Comparison of ENCODE assay signal across 10 cellular contexts in the genomic region with DNA sequence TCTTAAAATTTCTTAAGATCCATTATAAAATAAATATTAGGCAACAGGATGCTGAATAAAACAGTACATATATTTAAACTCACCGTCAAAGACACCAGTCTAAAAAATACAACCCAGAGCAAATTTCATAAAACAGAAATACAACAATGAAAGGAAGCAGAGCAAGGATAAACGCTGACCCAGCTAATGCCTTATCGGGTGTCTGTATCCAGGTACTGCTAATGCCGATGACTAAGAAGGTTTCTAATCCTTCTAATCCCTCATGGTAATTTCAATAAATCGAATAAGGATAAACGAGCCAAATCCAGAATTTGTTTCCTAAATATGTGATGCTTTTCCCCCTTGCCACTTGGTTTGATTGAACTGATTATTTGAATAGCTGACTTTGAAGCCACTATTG. TPM values are rescaled to one million over a fixed set of nuclear protein-coding genes. Genes with fewer than 3 reads are reported as not detected.
DNase-seq lines count a peak whose midpoint lies in the region; ATAC-seq and TF ChIP-seq lines count a peak whose summit lies in the region.
"Had no signal": no experiment of that assay in that cellular context is flagged by ENCODE, and none has a peak within 500 bp of the region (broad histone marks: within the 10 kb centered on the region; RNA-seq: fewer than 3 reads in every experiment).

No MANE protein-coding gene starts in this region.

- ATAC-seq in stimulated activated effector memory CD8-positive, alpha-beta T cell treated with anti-CD3 and anti-CD28 coated beads, Interleukin-12 subunit alpha, Interleukin-12 subunit beta, amount 100 ng/mL, for 72 hours = no peak

- DNase-seq in NCI-H82 (lab: John Stamatoyannopoulos, UW) (peak; percentile 74), endodermal cell (no peak), retinal pigment epithelial cell (ENCODE audit: low read depth) (no peak), GM19240 (ENCODE audit: insufficient read length, low spot score) (no peak), NCI-H146 (lab: John Stamatoyannopoulos, UW) (no peak), NCI-H2227 (lab: John Stamatoyannopoulos, UW; ENCODE audit: unreplicated experiment) (no peak)
- DNase-seq in stimulated activated effector memory CD8-positive, alpha-beta T cell treated with anti-CD3 and anti-CD28 coated beads, Interleukin-12 subunit alpha, Interleukin-12 subunit beta, amount 100 ng/mL, for 72 hours (ENCODE audit: low spot score in 2 of 2) = no peak
- DNase-seq: central memory CD4-positive, alpha-beta T cell had no signal

- H4K20me1 ChIP-seq in DOHH2 (ENCODE audit: control insufficient read depth, insufficient read depth, low read depth, low read length) = peaks cover 15% of the 10 kb centered on the region

- peak overlapping the region; percentile 83 for H3K9ac ChIP-seq in endodermal cell (ENCODE audit: extremely low read depth, low read length, poor library complexity, severe bottlenecking)

- no peaks in the 10 kb centered on the region for H3K9me3 Mint-ChIP-seq in endodermal cell
- H3K9me3 Mint-ChIP-seq in stimulated activated effector memory CD8-positive, alpha-beta T cell treated with anti-CD3 and anti-CD28 coated beads, Interleukin-12 subunit alpha, Interleukin-12 subunit beta, amount 100 ng/mL, for 72 hours = no peaks in the 10 kb centered on the region
- H3K9me3 Mint-ChIP-seq: immature natural killer cell had no signal

- no peaks in the 10 kb centered on the region for H3K27me3 ChIP-seq in DOHH2 (ENCODE audit: control insufficient read depth, low read length)
- no peaks in the 10 kb centered on the region for H3K27me3 ChIP-seq in endodermal cell (ENCODE audit: control insufficient read depth, insufficient read depth, low read length, poor library complexity, severe bottlenecking)

- no peak overlapping the region for H3K27ac ChIP-seq in DOHH2 (ENCODE audit: low read depth, low read length)
- no peak overlapping the region for H3K27ac ChIP-seq in endodermal cell (ENCODE audit: low read depth, low read length)

- H3K9me3 ChIP-seq in DOHH2 (ENCODE audit: control insufficient read depth, insufficient read depth, low read length) = no peaks in the 10 kb centered on the region
- H3K9me3 ChIP-seq in endodermal cell (ENCODE audit: control insufficient read depth, low read length) = no peaks in the 10 kb centered on the region

- 51 to 62% methylated on average over 4 to 6 of the region's 6 CpGs for WGBS in endodermal cell (ENCODE audit: insufficient coverage in 1 of 2, insufficient read length in 1 of 2), 2 experiments

- H3K4me1 ChIP-seq in DOHH2 (ENCODE audit: control insufficient read depth, low read length) (peaks cover 59% of the 10 kb centered on the region), endodermal cell (ENCODE audit: control insufficient read depth, insufficient read depth, low read length) (peaks cover 6% of the 10 kb centered on the region)

- no peaks in the 10 kb centered on the region for H3K27me3 Mint-ChIP-seq in endodermal cell (ENCODE audit: insufficient read depth)

- peaks cover 13% of the 10 kb centered on the region for H3K4me1 Mint-ChIP-seq in endodermal cell
- peaks cover 19% of the 10 kb centered on the region for H3K4me1 Mint-ChIP-seq in stimulated activated effector memory CD8-positive, alpha-beta T cell treated with anti-CD3 and anti-CD28 coated beads, Interleukin-12 subunit alpha, Interleukin-12 subunit beta, amount 100 ng/mL, for 72 hours

- peak overlapping the region; percentile 88 for H3K4me3 ChIP-seq in DOHH2 (ENCODE audit: low read length)
- peak overlapping the region; percentile 100 for H3K4me3 ChIP-seq in endodermal cell (ENCODE audit: low read length)
- H3K4me3 ChIP-seq in retinal pigment epithelial cell (ENCODE audit: low read length) = peak overlapping the region; percentile 82

- H3K4me2 ChIP-seq in DOHH2 (ENCODE audit: low read length) = peak overlapping the region; percentile 93

- H3K36me3 ChIP-seq in DOHH2 (ENCODE audit: control insufficient read depth, low read length) (peaks cover 4% of the 10 kb centered on the region; the same call in 1 of the 2 replicates), endodermal cell (ENCODE audit: control insufficient read depth, insufficient read depth, low read length) (no peaks in the 10 kb centered on the region)

- no peaks in the 10 kb centered on the region for H3K36me3 Mint-ChIP-seq in endodermal cell (ENCODE audit: low read depth)
- peaks cover 6% of the 10 kb centered on the region for H3K36me3 Mint-ChIP-seq in stimulated activated effector memory CD8-positive, alpha-beta T cell treated with anti-CD3 and anti-CD28 coated beads, Interleukin-12 subunit alpha, Interleukin-12 subunit beta, amount 100 ng/mL, for 72 hours

- H3K27ac Mint-ChIP-seq in endodermal cell = no peak overlapping the region
- H3K27ac Mint-ChIP-seq in stimulated activated effector memory CD8-positive, alpha-beta T cell treated with anti-CD3 and anti-CD28 coated beads, Interleukin-12 subunit alpha, Interleukin-12 subunit beta, amount 100 ng/mL, for 72 hours = no peak overlapping the region
- H3K27ac Mint-ChIP-seq: immature natural killer cell had no signal

- TF ChIP-seq CTCF in DOHH2 (IDR thresholded peaks at IDR 0.05; ENCODE audit: low read depth, low read length, poor library complexity, severe bottlenecking) (no peak), endodermal cell (conservative IDR thresholded peaks at IDR 0.05) (no peak), retinal pigment epithelial cell (conservative IDR thresholded peaks at IDR 0.05; ENCODE audit: low read depth, low read length) (no peak)

- no peak overlapping the region for H3K4me3 Mint-ChIP-seq in endodermal cell
- H3K4me3 Mint-ChIP-seq in stimulated activated effector memory CD8-positive, alpha-beta T cell treated with anti-CD3 and anti-CD28 coated beads, Interleukin-12 subunit alpha, Interleukin-12 subunit beta, amount 100 ng/mL, for 72 hours = no peak overlapping the region
- H3K4me3 Mint-ChIP-seq: immature natural killer cell had no signal

- no peaks in the 10 kb centered on the region for H3K9me2 ChIP-seq in DOHH2 (replicated peaks; ENCODE audit: control insufficient read depth, low read length)

- H3K79me2 ChIP-seq in DOHH2 (ENCODE audit: control insufficient read depth, low read length) = peaks cover 66% of the 10 kb centered on the region

- peaks cover 12% of the 10 kb centered on the region for H3F3A ChIP-seq in DOHH2 (ENCODE audit: control insufficient read depth, insufficient read depth)

RNA-seq across cellular contexts. Expression of gene HYCC1, which starts 1.7 kb away (rescaled TPM):
- total RNA-seq in endodermal cell = 100 to 1,000 TPM in 1 of 2 donors, 10 to 100 TPM in 1; 92.1 to 138 TPM
- polyA plus RNA-seq in endodermal cell (2013, experiment 1 of 2) = 39.8 TPM
- polyA plus RNA-seq in endodermal cell (2013, experiment 2 of 2) = 47.2 TPM
